In genomic region chr13:76711515-76712182, GRCh38 we compare ENCODE assay signal across 10 cellular contexts.
A peak's percentile ranks its signal among the peaks of the same experiment; 100 is the strongest.
DNase-seq lines count a peak whose midpoint lies in the region; ATAC-seq, FAIRE-seq and TF ChIP-seq lines count a peak whose summit lies in the region.
"Had no signal": no experiment of that assay in that cellular context is flagged by ENCODE, and none has a peak within 500 bp of the region (broad histone marks: within the 10 kb centered on the region; RNA-seq: fewer than 3 reads in every experiment).

No MANE protein-coding gene starts in this region.

- BruUV-seq in endothelial cell of umbilical vein (replicated peaks; lab: Mats Ljungman, UMichigan) = no TSS peak

- TF ChIP-seq POLR2A in endothelial cell of umbilical vein (IDR thresholded peaks at IDR 0.05; ENCODE audit: low read depth, low read length) (no peak), GM12892 (IDR thresholded peaks at IDR 0.05; ENCODE audit: low read depth, low read length) (no peak)

- no peak overlapping the region for H3K9ac ChIP-seq in endothelial cell of umbilical vein (replicated peaks; ENCODE audit: extremely low read depth, insufficient read depth, low read length)
- H3K9ac ChIP-seq: BLaER1 treated with 17β-estradiol and CSF1 and Interleukin-3, amounts not matched to agents 10 nM and 100 nM had no signal

- ATAC-seq in GM19023 (IDR thresholded peaks at IDR 0.05; ENCODE audit: unreplicated experiment) = no peak
- no peak for ATAC-seq in GM21515 (IDR thresholded peaks at IDR 0.05; ENCODE audit: unreplicated experiment)

- in situ Hi-C loops in ACHN (cut with HindIII; ENCODE audit: low pct_ligation_motif_present, low pct_unique_long_range_greater_than_20kb, low sequenced_read_pairs) = no loop called here

- dilution Hi-C loops in endothelial cell of umbilical vein (cut with MboI; ENCODE audit: extremely low pct_ligation_motif_present, low sequenced_read_pairs) = no loop called here

- no peaks in the 10 kb centered on the region for H4K20me1 ChIP-seq in endothelial cell of umbilical vein (replicated peaks; ENCODE audit: control insufficient read depth, extremely low read depth, insufficient read depth, low read length)
- H4K20me1 ChIP-seq: BLaER1 treated with 17β-estradiol and CSF1 and Interleukin-3, amounts not matched to agents 10 nM and 100 nM had no signal

- no peak overlapping the region for H3K4me3 ChIP-seq in endothelial cell of umbilical vein (replicated peaks in 1 of 3; ENCODE audit: insufficient read depth in 1 of 3, low read depth in 1 of 3, low read length in 3 of 3)
- H3K4me3 ChIP-seq: BLaER1 treated with 17β-estradiol and CSF1 and Interleukin-3, amounts not matched to agents 10 nM and 100 nM had no signal

- POLR2A ChIA-PET in endothelial cell of umbilical vein (lab: Charles Lee) = no interaction called here

- no peaks in the 10 kb centered on the region for H3K79me2 ChIP-seq in endothelial cell of umbilical vein (ENCODE audit: control insufficient read depth, insufficient read depth, low read length)

- H3K27me3 ChIP-seq in endothelial cell of umbilical vein (ENCODE audit: control insufficient read depth in 2 of 2, insufficient read depth in 2 of 2, low read length in 2 of 2) = no peaks in the 10 kb centered on the region
- H3K27me3 ChIP-seq: BLaER1 treated with 17β-estradiol and CSF1 and Interleukin-3, amounts not matched to agents 10 nM and 100 nM had no signal

- H2AFZ ChIP-seq in endothelial cell of umbilical vein (ENCODE audit: low read depth, low read length) = peak overlapping the region; percentile 40

- no peak for TF ChIP-seq CTCF in endothelial cell of umbilical vein (IDR thresholded peaks at IDR 0.05; ENCODE audit: extremely low read depth in 1 of 2, insufficient read depth in 1 of 2, low read depth in 1 of 2, low read length in 2 of 2)

- FAIRE-seq in endothelial cell of umbilical vein (lab: Jason Lieb, UNC) (peak; percentile 78), GM12892 (lab: Jason Lieb, UNC) (no peak)

- no peaks in the 10 kb centered on the region for H3K9me1 ChIP-seq in endothelial cell of umbilical vein (replicated peaks; ENCODE audit: control insufficient read depth, extremely low read depth, insufficient read depth, low read length)

- peak overlapping the region; percentile 65 for H3K27ac ChIP-seq in endothelial cell of umbilical vein (ENCODE audit: insufficient read depth, low read depth, low read length)

- peak overlapping the region; percentile 38 for H3K4me2 ChIP-seq in endothelial cell of umbilical vein (ENCODE audit: insufficient read depth, low read length)

- DNase-seq in ACHN (peak; percentile 60), NOMO-1 (lab: John Stamatoyannopoulos, UW; ENCODE audit: unreplicated experiment in 2 of 2) (peak; percentile 28 to 75), endothelial cell of umbilical vein (ENCODE audit: low read depth, low spot score) (peak; percentile 76), myocyte (ENCODE audit: low read depth) (peak; percentile 86), DMS153 (lab: John Stamatoyannopoulos, UW) (no peak), GM12892 (ENCODE audit: insufficient read length) (no peak)
- DNase-seq: activated B cell treated with CpG ODN at 0.5 μM for 24 hours had no signal

- CTCF ChIA-PET in endothelial cell of umbilical vein (lab: Charles Lee) = interaction anchor here (1.0 to 1.3 kb wide), 3 partner anchors 10 to 44 kb away, joined by 3 read pairs; no protein-coding TSS in a partner anchor

- no peaks in the 10 kb centered on the region for H3K36me3 ChIP-seq in endothelial cell of umbilical vein (ENCODE audit: control insufficient read depth in 2 of 2, extremely low read depth in 1 of 2, insufficient read depth in 2 of 2, low read length in 2 of 2)
- H3K36me3 ChIP-seq: BLaER1 treated with 17β-estradiol and CSF1 and Interleukin-3, amounts not matched to agents 10 nM and 100 nM had no signal

- H3K4me1 ChIP-seq in endothelial cell of umbilical vein (ENCODE audit: control insufficient read depth, extremely low read depth, insufficient read depth, low read length) = peaks cover 26% of the 10 kb centered on the region

- intact Hi-C loops in endothelial cell of umbilical vein (cut with micrococcal nuclease) = no loop called here

- no peaks in the 10 kb centered on the region for H3K9me3 ChIP-seq in endothelial cell of umbilical vein (replicated peaks; ENCODE audit: control insufficient read depth, insufficient read depth, low read length)
- H3K9me3 ChIP-seq: BLaER1 treated with 17β-estradiol and CSF1 and Interleukin-3, amounts not matched to agents 10 nM and 100 nM had no signal

TF ChIP-seq in endothelial cell of umbilical vein, 7 proteins besides CTCF, POLR2A, EP300 and RAD21:
- TF ChIP-seq MAX (IDR thresholded peaks at IDR 0.05; ENCODE audit: insufficient read depth, insufficient read length) (no peak), JUN (IDR thresholded peaks at IDR 0.05; ENCODE audit: borderline replicate concordance, insufficient read depth, insufficient read length, low read depth) (peak; percentile 68), FOS (IDR thresholded peaks at IDR 0.05; ENCODE audit: borderline replicate concordance, insufficient read depth, low read length) (peak; percentile 85), GATA2 (IDR thresholded peaks at IDR 0.05; ENCODE audit: insufficient read depth, insufficient read length, low read depth, low read length) (peak; percentile 41)

Comparison
In these comparisons a context has a peak if more than half of its experiments do, and no peak if none do; other contexts are left out.
1. DNase-seq: peak in ACHN (single experiment), NOMO-1 (2 of 2), endothelial cell of umbilical vein (single experiment) and myocyte (single experiment); none in DMS153 (single experiment) and GM12892 (single experiment).